Comparison of ENCODE assay signal across 1 cellular context in the genomic region with DNA sequence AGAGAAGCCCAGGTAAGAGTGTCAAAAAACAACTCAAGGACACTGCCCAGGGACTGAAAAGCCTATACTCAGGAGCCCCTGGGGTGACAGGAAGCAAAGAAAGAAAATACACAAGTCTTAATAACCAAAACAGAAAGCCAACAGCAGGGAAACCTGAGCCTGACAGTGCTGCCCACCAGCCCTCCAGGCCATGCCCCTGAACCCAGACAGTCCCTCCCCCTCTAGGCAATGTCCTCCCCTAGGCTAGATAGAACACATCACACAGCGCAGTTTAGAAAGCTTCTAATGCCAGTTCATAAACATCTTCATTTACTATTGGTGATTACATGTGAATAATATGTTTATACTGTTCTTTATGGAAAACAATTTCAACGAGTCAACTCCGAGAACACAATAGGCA.
TF ChIP-seq lines count a peak whose summit lies in the region.

No MANE protein-coding gene starts in this region.

TF ChIP-seq in GM23338, 12 proteins besides CTCF, POLR2A, EP300 and RAD21:
- TF ChIP-seq, protein P1, sequence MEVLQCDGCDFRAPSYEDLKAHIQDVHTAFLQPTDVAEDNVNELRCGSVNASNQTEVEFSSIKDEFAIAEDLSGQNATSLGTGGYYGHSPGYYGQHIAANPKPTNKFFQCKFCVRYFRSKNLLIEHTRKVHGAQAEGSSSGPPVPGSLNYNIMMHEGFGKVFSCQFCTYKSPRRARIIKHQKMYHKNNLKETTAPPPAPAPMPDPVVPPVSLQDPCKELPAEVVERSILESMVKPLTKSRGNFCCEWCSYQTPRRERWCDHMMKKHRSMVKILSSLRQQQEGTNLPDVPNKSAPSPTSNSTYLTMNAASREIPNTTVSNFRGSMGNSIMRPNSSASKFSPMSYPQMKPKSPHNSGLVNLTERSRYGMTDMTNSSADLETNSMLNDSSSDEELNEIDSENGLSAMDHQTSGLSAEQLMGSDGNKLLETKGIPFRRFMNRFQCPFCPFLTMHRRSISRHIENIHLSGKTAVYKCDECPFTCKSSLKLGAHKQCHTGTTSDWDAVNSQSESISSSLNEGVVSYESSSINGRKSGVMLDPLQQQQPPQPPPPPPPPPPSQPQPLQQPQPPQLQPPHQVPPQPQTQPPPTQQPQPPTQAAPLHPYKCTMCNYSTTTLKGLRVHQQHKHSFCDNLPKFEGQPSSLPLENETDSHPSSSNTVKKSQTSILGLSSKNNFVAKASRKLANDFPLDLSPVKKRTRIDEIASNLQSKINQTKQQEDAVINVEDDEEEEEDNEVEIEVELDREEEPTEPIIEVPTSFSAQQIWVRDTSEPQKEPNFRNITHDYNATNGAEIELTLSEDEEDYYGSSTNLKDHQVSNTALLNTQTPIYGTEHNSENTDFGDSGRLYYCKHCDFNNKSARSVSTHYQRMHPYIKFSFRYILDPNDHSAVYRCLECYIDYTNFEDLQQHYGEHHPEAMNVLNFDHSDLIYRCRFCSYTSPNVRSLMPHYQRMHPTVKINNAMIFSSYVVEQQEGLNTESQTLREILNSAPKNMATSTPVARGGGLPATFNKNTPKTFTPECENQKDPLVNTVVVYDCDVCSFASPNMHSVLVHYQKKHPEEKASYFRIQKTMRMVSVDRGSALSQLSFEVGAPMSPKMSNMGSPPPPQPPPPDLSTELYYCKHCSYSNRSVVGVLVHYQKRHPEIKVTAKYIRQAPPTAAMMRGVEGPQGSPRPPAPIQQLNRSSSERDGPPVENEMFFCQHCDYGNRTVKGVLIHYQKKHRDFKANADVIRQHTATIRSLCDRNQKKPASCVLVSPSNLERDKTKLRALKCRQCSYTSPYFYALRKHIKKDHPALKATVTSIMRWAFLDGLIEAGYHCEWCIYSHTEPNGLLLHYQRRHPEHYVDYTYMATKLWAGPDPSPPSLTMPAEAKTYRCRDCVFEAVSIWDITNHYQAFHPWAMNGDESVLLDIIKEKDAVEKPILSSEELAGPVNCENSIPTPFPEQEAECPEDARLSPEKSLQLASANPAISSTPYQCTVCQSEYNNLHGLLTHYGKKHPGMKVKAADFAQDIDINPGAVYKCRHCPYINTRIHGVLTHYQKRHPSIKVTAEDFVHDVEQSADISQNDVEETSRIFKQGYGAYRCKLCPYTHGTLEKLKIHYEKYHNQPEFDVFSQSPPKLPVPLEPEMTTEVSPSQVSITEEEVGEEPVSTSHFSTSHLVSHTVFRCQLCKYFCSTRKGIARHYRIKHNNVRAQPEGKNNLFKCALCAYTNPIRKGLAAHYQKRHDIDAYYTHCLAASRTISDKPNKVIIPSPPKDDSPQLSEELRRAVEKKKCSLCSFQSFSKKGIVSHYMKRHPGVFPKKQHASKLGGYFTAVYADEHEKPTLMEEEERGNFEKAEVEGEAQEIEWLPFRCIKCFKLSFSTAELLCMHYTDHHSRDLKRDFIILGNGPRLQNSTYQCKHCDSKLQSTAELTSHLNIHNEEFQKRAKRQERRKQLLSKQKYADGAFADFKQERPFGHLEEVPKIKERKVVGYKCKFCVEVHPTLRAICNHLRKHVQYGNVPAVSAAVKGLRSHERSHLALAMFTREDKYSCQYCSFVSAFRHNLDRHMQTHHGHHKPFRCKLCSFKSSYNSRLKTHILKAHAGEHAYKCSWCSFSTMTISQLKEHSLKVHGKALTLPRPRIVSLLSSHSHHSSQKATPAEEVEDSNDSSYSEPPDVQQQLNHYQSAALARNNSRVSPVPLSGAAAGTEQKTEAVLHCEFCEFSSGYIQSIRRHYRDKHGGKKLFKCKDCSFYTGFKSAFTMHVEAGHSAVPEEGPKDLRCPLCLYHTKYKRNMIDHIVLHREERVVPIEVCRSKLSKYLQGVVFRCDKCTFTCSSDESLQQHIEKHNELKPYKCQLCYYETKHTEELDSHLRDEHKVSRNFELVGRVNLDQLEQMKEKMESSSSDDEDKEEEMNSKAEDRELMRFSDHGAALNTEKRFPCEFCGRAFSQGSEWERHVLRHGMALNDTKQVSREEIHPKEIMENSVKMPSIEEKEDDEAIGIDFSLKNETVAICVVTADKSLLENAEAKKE (CRISPR knock-in tag; IDR thresholded peaks at IDR 0.05) = no peak
- TF ChIP-seq POLR2AphosphoS5 (IDR thresholded peaks at IDR 0.05; ENCODE audit: low read depth) = no peak; the same call in 1 of the 2 replicates
- no peak for TF ChIP-seq STAT1 (IDR thresholded peaks at IDR 0.05; ENCODE audit: unreplicated experiment)
- no peak for TF ChIP-seq JUNB (IDR thresholded peaks at IDR 0.05; ENCODE audit: unreplicated experiment)
- TF ChIP-seq, protein P2, sequence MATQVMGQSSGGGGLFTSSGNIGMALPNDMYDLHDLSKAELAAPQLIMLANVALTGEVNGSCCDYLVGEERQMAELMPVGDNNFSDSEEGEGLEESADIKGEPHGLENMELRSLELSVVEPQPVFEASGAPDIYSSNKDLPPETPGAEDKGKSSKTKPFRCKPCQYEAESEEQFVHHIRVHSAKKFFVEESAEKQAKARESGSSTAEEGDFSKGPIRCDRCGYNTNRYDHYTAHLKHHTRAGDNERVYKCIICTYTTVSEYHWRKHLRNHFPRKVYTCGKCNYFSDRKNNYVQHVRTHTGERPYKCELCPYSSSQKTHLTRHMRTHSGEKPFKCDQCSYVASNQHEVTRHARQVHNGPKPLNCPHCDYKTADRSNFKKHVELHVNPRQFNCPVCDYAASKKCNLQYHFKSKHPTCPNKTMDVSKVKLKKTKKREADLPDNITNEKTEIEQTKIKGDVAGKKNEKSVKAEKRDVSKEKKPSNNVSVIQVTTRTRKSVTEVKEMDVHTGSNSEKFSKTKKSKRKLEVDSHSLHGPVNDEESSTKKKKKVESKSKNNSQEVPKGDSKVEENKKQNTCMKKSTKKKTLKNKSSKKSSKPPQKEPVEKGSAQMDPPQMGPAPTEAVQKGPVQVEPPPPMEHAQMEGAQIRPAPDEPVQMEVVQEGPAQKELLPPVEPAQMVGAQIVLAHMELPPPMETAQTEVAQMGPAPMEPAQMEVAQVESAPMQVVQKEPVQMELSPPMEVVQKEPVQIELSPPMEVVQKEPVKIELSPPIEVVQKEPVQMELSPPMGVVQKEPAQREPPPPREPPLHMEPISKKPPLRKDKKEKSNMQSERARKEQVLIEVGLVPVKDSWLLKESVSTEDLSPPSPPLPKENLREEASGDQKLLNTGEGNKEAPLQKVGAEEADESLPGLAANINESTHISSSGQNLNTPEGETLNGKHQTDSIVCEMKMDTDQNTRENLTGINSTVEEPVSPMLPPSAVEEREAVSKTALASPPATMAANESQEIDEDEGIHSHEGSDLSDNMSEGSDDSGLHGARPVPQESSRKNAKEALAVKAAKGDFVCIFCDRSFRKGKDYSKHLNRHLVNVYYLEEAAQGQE (IDR thresholded peaks at IDR 0.05; ENCODE audit: unreplicated experiment) = no peak
- no peak for TF ChIP-seq ZNF114 (CRISPR knock-in tag; IDR thresholded peaks at IDR 0.05)
- TF ChIP-seq EZH2 (IDR thresholded peaks at IDR 0.05; ENCODE audit: low read depth, unreplicated experiment) = no peak
- TF ChIP-seq EZH2phosphoT487 (IDR thresholded peaks at IDR 0.05; ENCODE audit: unreplicated experiment) = no peak
